ENCODE assay signal across 8 cellular contexts in the genomic region with DNA sequence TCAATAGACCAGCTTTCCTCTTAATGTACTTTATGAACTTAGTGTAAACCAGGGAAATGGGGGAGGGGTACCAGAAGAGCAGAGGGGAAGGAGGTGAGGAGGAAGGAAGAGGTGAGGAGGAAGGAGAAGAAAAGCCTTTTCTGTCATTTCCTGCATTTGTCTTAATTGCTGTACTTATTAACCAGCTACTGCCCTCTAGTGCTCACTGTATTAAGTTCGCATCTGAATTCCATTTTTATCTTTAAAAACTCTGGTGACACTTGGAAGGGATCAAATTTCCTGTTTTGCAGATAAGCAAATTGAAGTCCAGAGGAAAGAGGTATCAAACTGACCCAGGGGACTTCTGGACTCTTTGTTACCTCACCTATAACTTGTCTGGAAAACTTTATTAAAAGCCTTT. TPM values are rescaled to one million over a fixed set of nuclear protein-coding genes. Genes with fewer than 3 reads are reported as not detected.
DNase-seq lines count a peak whose midpoint lies in the region; ATAC-seq and TF ChIP-seq lines count a peak whose summit lies in the region.

No MANE protein-coding gene starts in this region.

- peaks cover 2% of the 10 kb centered on the region; the same call in 1 of the 2 replicates for H3K4me1 ChIP-seq in HEK293 (ENCODE audit: control insufficient read depth, insufficient read depth, low read length)
- peaks cover 4 to 24% (median 12%) of the 10 kb centered on the region in 4 donors for H3K4me1 ChIP-seq in transverse colon

- H3K36me3 ChIP-seq in HEK293 (ENCODE audit: control insufficient read depth in 2 of 2, insufficient read depth in 1 of 2, low read length in 2 of 2): no peaks in the 10 kb centered on the region; a peak in 1 of 3 replicates
- no peaks in the 10 kb centered on the region for H3K36me3 ChIP-seq in transverse colon

- ATAC-seq in GM18873 (IDR thresholded peaks at IDR 0.05; ENCODE audit: low FRiP score, unreplicated experiment) (no peak), HG02610 (IDR thresholded peaks at IDR 0.05; ENCODE audit: unreplicated experiment) (no peak)

- no peaks in the 10 kb centered on the region for H3K27me3 ChIP-seq in transverse colon

- H3K4me3 ChIP-seq in HEK293 (ENCODE audit: low read depth, low read length): no peak overlapping the region
- H3K4me3 ChIP-seq in transverse colon: no peak overlapping the region

- no TSS peak for BruUV-seq in MCF 10A (replicated peaks; lab: Mats Ljungman, UMichigan)

- in situ Hi-C loops in transverse colon (cut with MboI; ENCODE audit: low pct_ligation_motif_present in 1 of 4, low pct_unique_long_range_greater_than_20kb in 1 of 4, low sequenced_read_pairs in 3 of 4): loop anchor here (10.0 to 25.0 kb wide), 4 partner anchors 241 to 766 kb away; no protein-coding TSS in a partner anchor

- TF ChIP-seq EP300 in transverse colon (IDR thresholded peaks at IDR 0.05; ENCODE audit: low read depth): no peak

- no peak overlapping the region for H3K4me3 Mint-ChIP-seq in MCF 10A (ENCODE audit: unreplicated experiment)

- TF ChIP-seq POLR2A in transverse colon (IDR thresholded peaks at IDR 0.05): no peak

- H3K27ac ChIP-seq in HEK293 (ENCODE audit: extremely low read depth, low read depth, low read length): no peak overlapping the region
- H3K27ac ChIP-seq in transverse colon: no peak overlapping the region

- 0 to 2% methylated on average over 1 of the region's 1 CpG for WGBS in transverse colon (ENCODE audit: low coverage in 1 of 2), 2 donors

- TF ChIP-seq CTCF in HEK293 (tag by site-specific recombination; IDR thresholded peaks at IDR 0.05): peak; percentile 34; the same call in 1 of the 2 replicates
- TF ChIP-seq CTCF in MCF 10A (IDR thresholded peaks at IDR 0.05; ENCODE audit: unreplicated experiment): peak; percentile 59
- peak; percentile 62 to 74 (median 66) for TF ChIP-seq CTCF in transverse colon (IDR thresholded peaks at IDR 0.05)

- H3K4me1 Mint-ChIP-seq in MCF 10A (ENCODE audit: insufficient read depth, unreplicated experiment): peaks cover 6% of the 10 kb centered on the region

- POLR2A ChIA-PET in HEK293 (lab: Yijun Ruan, JAX): interaction anchor here (2.3 kb wide), 1 partner anchor 61 kb away, joined by 12 read pairs; a partner anchor contains a TSS
- POLR2A ChIA-PET in MCF 10A (lab: Yijun Ruan, JAX): interaction anchor here (0.6 to 1.3 kb wide), 2 partner anchors 30 to 179 kb away, joined by 3 read pairs; no protein-coding TSS in a partner anchor

- intact Hi-C loops in MCF 10A (cut with micrococcal nuclease) (loop anchor here (1.0 to 10.0 kb wide), 4 partner anchors 61 to 773 kb away; a partner anchor contains a TSS), transverse colon (cut with DNase I; ENCODE audit: low total_unique reads) (no loop called here)

- H3K36me3 Mint-ChIP-seq in MCF 10A (ENCODE audit: insufficient read depth, unreplicated experiment): peaks cover 10% of the 10 kb centered on the region

- no peaks in the 10 kb centered on the region for H3K27me3 Mint-ChIP-seq in MCF 10A (ENCODE audit: insufficient read depth, unreplicated experiment)

- H3K9me3 ChIP-seq in HEK293 (ENCODE audit: control insufficient read depth, insufficient read depth, low read depth, low read length): no peaks in the 10 kb centered on the region
- no peaks in the 10 kb centered on the region for H3K9me3 ChIP-seq in transverse colon

- no peaks in the 10 kb centered on the region for H3K9me3 Mint-ChIP-seq in MCF 10A (ENCODE audit: unreplicated experiment)

- no peak overlapping the region for H3K27ac Mint-ChIP-seq in MCF 10A (ENCODE audit: low read depth, unreplicated experiment)

- peak; percentile 25 for DNase-seq in DMS 273 treated with DMSO at 0.1 percent for 48 hours (lab: John Stamatoyannopoulos, UW)
- DNase-seq in NCI-H82 treated with DMSO at 0.1 percent for 48 hours (lab: John Stamatoyannopoulos, UW; ENCODE audit: unreplicated experiment): peak; percentile 32
- peak; percentile 66 for DNase-seq in MCF 10A (ENCODE audit: unreplicated experiment)
- peak; percentile 73 for DNase-seq in kidney tubule cell (ENCODE audit: low spot score)
- no peak for DNase-seq in transverse colon

- CTCF ChIA-PET in HEK293 (lab: Yijun Ruan, JAX) (interaction anchor here (0.6 to 5.4 kb wide), 36 partner anchors 8 to 1087 kb away, joined by 3 to 40 read pairs (median 4); a partner anchor contains a TSS), MCF 10A (lab: Yijun Ruan, JAX) (interaction anchor here (0.6 to 6.4 kb wide), 45 partner anchors 8 to 773 kb away, joined by 3 to 51 read pairs (median 4); a partner anchor contains a TSS)

TF ChIP-seq in HEK293, 187 proteins besides CTCF, POLR2A, EP300 and RAD21 (continues in another document):
- TF ChIP-seq ZEB2 (tag by site-specific recombination; IDR thresholded peaks at IDR 0.05) (0 out of 2 replicates have a peak, but pooled peaks have one; percentile 42), ZNF366 (tag by site-specific recombination; conservative IDR thresholded peaks at IDR 0.05) (peak; percentile 71), ZNF654 (tag by site-specific recombination; IDR thresholded peaks at IDR 0.05; ENCODE audit: low read depth) (peak; percentile 88), ZNF394 (tag by site-specific recombination; IDR thresholded peaks at IDR 0.05; ENCODE audit: borderline replicate concordance) (0 out of 2 replicates have a peak, but pooled peaks have one; percentile 20), ZNF558 (tag by site-specific recombination; IDR thresholded peaks at IDR 0.05) (0 out of 2 replicates have a peak, but pooled peaks have one; percentile 43), ZNF660 (tag by site-specific recombination; IDR thresholded peaks at IDR 0.05) (peak; percentile 79; the same call in 1 of the 2 replicates), ZNF561 (tag by site-specific recombination; IDR thresholded peaks at IDR 0.05; ENCODE audit: borderline replicate concordance) (no peak), ZBTB17 (tag by site-specific recombination; IDR thresholded peaks at IDR 0.05) (0 out of 2 replicates have a peak, but pooled peaks have one; percentile 43), ZNF768 (tag by site-specific recombination; IDR thresholded peaks at IDR 0.05) (no peak), TRIM28 (IDR thresholded peaks at IDR 0.05; ENCODE audit: borderline replicate concordance, low read length) (no peak), ZSCAN30 (tag by site-specific recombination; IDR thresholded peaks at IDR 0.05) (peak; percentile 76; the same call in 1 of the 2 replicates), IKZF3 (tag by site-specific recombination; IDR thresholded peaks at IDR 0.05) (peak; percentile 38), KLF10 (tag by site-specific recombination; IDR thresholded peaks at IDR 0.05) (0 out of 2 replicates have a peak, but pooled peaks have one; percentile 18)
- TF ChIP-seq, protein P1, sequence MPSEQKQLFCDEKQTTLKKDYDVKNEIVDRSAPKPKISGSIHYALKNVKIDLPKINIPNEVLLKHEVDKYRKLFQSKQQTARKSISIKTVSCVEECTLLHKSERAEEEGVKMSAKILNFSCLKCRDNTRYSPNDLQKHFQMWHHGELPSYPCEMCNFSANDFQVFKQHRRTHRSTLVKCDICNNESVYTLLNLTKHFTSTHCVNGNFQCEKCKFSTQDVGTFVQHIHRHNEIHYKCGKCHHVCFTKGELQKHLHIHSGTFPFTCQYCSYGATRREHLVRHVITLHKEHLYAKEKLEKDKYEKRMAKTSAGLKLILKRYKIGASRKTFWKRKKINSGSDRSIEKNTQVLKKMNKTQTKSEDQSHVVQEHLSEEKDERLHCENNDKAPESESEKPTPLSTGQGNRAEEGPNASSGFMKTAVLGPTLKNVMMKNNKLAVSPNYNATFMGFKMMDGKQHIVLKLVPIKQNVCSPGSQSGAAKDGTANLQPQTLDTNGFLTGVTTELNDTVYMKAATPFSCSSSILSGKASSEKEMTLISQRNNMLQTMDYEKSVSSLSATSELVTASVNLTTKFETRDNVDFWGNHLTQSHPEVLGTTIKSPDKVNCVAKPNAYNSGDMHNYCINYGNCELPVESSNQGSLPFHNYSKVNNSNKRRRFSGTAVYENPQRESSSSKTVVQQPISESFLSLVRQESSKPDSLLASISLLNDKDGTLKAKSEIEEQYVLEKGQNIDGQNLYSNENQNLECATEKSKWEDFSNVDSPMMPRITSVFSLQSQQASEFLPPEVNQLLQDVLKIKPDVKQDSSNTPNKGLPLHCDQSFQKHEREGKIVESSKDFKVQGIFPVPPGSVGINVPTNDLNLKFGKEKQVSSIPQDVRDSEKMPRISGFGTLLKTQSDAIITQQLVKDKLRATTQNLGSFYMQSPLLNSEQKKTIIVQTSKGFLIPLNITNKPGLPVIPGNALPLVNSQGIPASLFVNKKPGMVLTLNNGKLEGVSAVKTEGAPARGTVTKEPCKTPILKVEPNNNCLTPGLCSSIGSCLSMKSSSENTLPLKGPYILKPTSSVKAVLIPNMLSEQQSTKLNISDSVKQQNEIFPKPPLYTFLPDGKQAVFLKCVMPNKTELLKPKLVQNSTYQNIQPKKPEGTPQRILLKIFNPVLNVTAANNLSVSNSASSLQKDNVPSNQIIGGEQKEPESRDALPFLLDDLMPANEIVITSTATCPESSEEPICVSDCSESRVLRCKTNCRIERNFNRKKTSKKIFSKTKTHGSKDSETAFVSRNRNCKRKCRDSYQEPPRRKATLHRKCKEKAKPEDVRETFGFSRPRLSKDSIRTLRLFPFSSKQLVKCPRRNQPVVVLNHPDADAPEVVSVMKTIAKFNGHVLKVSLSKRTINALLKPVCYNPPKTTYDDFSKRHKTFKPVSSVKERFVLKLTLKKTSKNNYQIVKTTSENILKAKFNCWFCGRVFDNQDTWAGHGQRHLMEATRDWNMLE (tag by site-specific recombination; conservative IDR thresholded peaks at IDR 0.05; ENCODE audit: low read depth): peak; percentile 34; the same call in 1 of the 2 replicates
- TF ChIP-seq, protein P2, sequence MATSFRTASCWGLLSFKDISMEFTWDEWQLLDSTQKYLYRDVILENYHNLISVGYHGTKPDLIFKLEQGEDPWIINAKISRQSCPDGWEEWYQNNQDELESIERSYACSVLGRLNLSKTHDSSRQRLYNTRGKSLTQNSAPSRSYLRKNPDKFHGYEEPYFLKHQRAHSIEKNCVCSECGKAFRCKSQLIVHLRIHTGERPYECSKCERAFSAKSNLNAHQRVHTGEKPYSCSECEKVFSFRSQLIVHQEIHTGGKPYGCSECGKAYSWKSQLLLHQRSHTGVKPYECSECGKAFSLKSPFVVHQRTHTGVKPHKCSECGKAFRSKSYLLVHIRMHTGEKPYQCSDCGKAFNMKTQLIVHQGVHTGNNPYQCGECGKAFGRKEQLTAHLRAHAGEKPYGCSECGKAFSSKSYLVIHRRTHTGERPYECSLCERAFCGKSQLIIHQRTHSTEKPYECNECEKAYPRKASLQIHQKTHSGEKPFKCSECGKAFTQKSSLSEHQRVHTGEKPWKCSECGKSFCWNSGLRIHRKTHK (tag by site-specific recombination; IDR thresholded peaks at IDR 0.05): no peak

RNA-seq across cellular contexts. Expression of a gene that starts 22.2 kb away (rescaled TPM):
- total RNA-seq in MCF 10A (2022) (9.9 and 10.1 TPM in 2 replicates), transverse colon (10 to 100 TPM in 3 of 4 donors, 1 to 10 TPM in 1; 6.6 to 25.3 (median 19.4) TPM)

RNA-seq across cellular contexts. Expression of a gene that starts 29.1 kb away (rescaled TPM):
- total RNA-seq in MCF 10A (2022): 11.0 and 15.3 TPM in 2 replicates
- 10 to 100 TPM in 3 of 4 donors, 1 to 10 TPM in 1; 8.5 to 52.7 (median 21.3) TPM for total RNA-seq in transverse colon
